In the genomic region with DNA sequence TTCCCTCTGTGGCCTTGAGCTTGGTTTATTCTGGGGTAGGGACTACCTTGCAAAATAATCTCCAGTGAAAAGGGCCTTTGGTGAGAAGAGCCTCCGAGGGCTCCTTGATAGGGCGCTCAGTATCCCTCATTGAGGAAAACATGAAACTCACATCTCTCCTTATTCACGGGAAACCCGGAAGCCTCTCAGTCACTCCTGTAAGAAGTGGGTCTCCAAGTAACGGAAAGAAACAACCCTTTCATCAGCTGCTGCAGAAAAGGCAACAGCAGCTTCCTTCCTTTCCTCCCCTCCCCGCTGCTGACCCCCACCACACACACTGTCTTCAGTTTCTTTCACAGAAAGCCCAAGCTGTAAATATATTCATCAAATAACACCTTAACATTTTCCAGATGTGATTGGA, we compare ENCODE assay signal across 9 cellular contexts.
DNase-seq lines count a peak whose midpoint lies in the region; ATAC-seq and TF ChIP-seq lines count a peak whose summit lies in the region.
"Had no signal": no experiment of that assay in that cellular context is flagged by ENCODE, and none has a peak within 500 bp of the region (broad histone marks: within the 10 kb centered on the region; RNA-seq: fewer than 3 reads in every experiment).

No MANE protein-coding gene starts in this region.

- CTCF ChIA-PET in A673 (lab: Charles Lee) = no interaction called here

- no peak overlapping the region for H4K91ac ChIP-seq in H9 (ENCODE audit: insufficient read length, low read depth, low read length)

- intact Hi-C loops in gastrocnemius medialis (cut with DNase I; ENCODE audit: low total_unique reads) (no loop called here), A673 (cut with micrococcal nuclease; ENCODE audit: unreplicated experiment) (no loop called here)

- no peaks in the 10 kb centered on the region for H3K36me3 ChIP-seq in gastrocnemius medialis
- H3K36me3 ChIP-seq in A673 (ENCODE audit: insufficient read depth, low read length, poor library complexity, severe bottlenecking) = no peaks in the 10 kb centered on the region

- no peak overlapping the region for H3T11ph ChIP-seq in H9 (ENCODE audit: low read length)

- ATAC-seq in gastrocnemius medialis = no peak

- no peaks in the 10 kb centered on the region; the same call in 1 of the 2 replicates for H3K27me3 Mint-ChIP-seq in H9 (ENCODE audit: low read depth)

- H2BK5ac ChIP-seq in H9 (ENCODE audit: insufficient read length, low read length) = no peak overlapping the region

- no TSS peak for BruUV-seq in A673 (replicated peaks; lab: Mats Ljungman, UMichigan)

- H3K14ac ChIP-seq in H9 (ENCODE audit: insufficient read depth, low read length) = no peak overlapping the region

- H3K79me1 ChIP-seq in H9 (ENCODE audit: insufficient read depth, low read depth, low read length, poor library complexity, severe bottlenecking) = no peaks in the 10 kb centered on the region

- no peaks in the 10 kb centered on the region for H3K27me3 ChIP-seq in H9 (ENCODE audit: insufficient read depth, low read length)
- no peaks in the 10 kb centered on the region for H3K27me3 ChIP-seq in gastrocnemius medialis
- no peaks in the 10 kb centered on the region for H3K27me3 ChIP-seq in A673 (replicated peaks; ENCODE audit: insufficient read depth, low read depth, low read length, poor library complexity)

- in situ Hi-C loops in gastrocnemius medialis (cut with MboI; ENCODE audit: low sequenced_read_pairs in 4 of 4) = no loop called here

- H3K79me2 ChIP-seq in H9 (ENCODE audit: insufficient read depth, low read length) = peaks cover 7% of the 10 kb centered on the region; the same call in 1 of the 2 replicates

- H3K36me3 Mint-ChIP-seq in H9 (ENCODE audit: insufficient read depth in 1 of 3, low read depth in 3 of 3) = no peaks in the 10 kb centered on the region; a peak in 2 of 7 replicates

- H2BK120ac ChIP-seq in H9 (ENCODE audit: low read depth, low read length, poor library complexity, severe bottlenecking) = no peak overlapping the region

- H3K27ac ChIP-seq in H9 (ENCODE audit: insufficient read length, low read depth, low read length) = no peak overlapping the region
- peak overlapping the region; percentile 69 to 76 (median 75) for H3K27ac ChIP-seq in gastrocnemius medialis
- no peak overlapping the region for H3K27ac ChIP-seq in A673 (ENCODE audit: low read depth, low read length, poor library complexity, severe bottlenecking)

- no peak for TF ChIP-seq CTCF in H9 (conservative IDR thresholded peaks at IDR 0.05)
- TF ChIP-seq CTCF in WI38 (IDR thresholded peaks at IDR 0.05; ENCODE audit: low read depth, low read length) = no peak
- TF ChIP-seq CTCF in fibroblast of villous mesenchyme (IDR thresholded peaks at IDR 0.05; ENCODE audit: insufficient read depth, low read depth, low read length) = no peak
- no peak for TF ChIP-seq CTCF in gastrocnemius medialis (IDR thresholded peaks at IDR 0.05 in 4 of 5, conservative IDR thresholded peaks at IDR 0.05 in 1 of 5)
- no peak for TF ChIP-seq CTCF in A673 (conservative IDR thresholded peaks at IDR 0.05; ENCODE audit: low read depth, low read length)

- peak overlapping the region in 2 of 3 experiments; percentile 38 to 95; a peak in 5 of 7 replicates for H3K27ac Mint-ChIP-seq in H9

- H3K4me3 Mint-ChIP-seq in H9 = no peak overlapping the region

- H3K4me1 Mint-ChIP-seq in H9 = peaks cover 90 to 92% of the 10 kb centered on the region in 2 experiments

- no peaks in the 10 kb centered on the region for H4K20me1 ChIP-seq in H9 (ENCODE audit: control insufficient read depth, insufficient read depth, insufficient read length)

- H3K23ac ChIP-seq in H9 (ENCODE audit: insufficient read length, low read depth, low read length) = no peak overlapping the region

- no peak for TF ChIP-seq POLR2A in gastrocnemius medialis (IDR thresholded peaks at IDR 0.05)

- no peak overlapping the region for H3K56ac ChIP-seq in H9 (ENCODE audit: insufficient read length, low read depth, low read length)

- H2AK5ac ChIP-seq in H9 (ENCODE audit: insufficient read length, low read length) = no peak overlapping the region

- no peak overlapping the region for H3K4me2 ChIP-seq in H9 (ENCODE audit: insufficient read depth, insufficient read length, low read length)

- H2BK20ac ChIP-seq in H9 (ENCODE audit: low read depth, low read length, poor library complexity, severe bottlenecking) = no peak overlapping the region

- H2BK12ac ChIP-seq in H9 (ENCODE audit: insufficient read length, low read depth, low read length) = no peak overlapping the region

- no peak overlapping the region for H4K5ac ChIP-seq in H9 (ENCODE audit: insufficient read length, low read depth, low read length)

- no peaks in the 10 kb centered on the region for H3K23me2 ChIP-seq in H9 (ENCODE audit: insufficient read length, low read depth, low read length, poor library complexity, severe bottlenecking)

- no peak overlapping the region for H3K4ac ChIP-seq in H9 (ENCODE audit: low read depth, low read length)

- no peak overlapping the region for H4K8ac ChIP-seq in H9 (replicated peaks; ENCODE audit: insufficient read length, low read depth, low read length)

- H3K4me3 ChIP-seq in WI38 (ENCODE audit: low read depth, low read length) = peak overlapping the region; percentile 51
- H3K4me3 ChIP-seq in fibroblast of villous mesenchyme (ENCODE audit: low read depth, low read length) = peak overlapping the region; percentile 67
- H3K4me3 ChIP-seq in gastrocnemius medialis = no peak overlapping the region
- H3K4me3 ChIP-seq in A673 (ENCODE audit: low read depth, low read length, poor library complexity, severe bottlenecking) = no peak overlapping the region

- H3K4me1 ChIP-seq in H9 (ENCODE audit: insufficient read depth, low read length) = peaks cover 39% of the 10 kb centered on the region
- H3K4me1 ChIP-seq in gastrocnemius medialis = peaks cover 39 to 52% of the 10 kb centered on the region in 2 donors
- H3K4me1 ChIP-seq in A673 (ENCODE audit: insufficient read depth, low read length, poor library complexity, severe bottlenecking) = no peaks in the 10 kb centered on the region

- WGBS in H9 (ENCODE audit: extremely low coverage, insufficient read length, low lambda C conversion rate) = no CpG with 5 or more reads among the region's 6 CpGs

- no peak overlapping the region for H3K9ac ChIP-seq in H9 (ENCODE audit: extremely low read depth, insufficient read length, low read length)

- no peak for DNase-seq in H9
- peak; percentile 66 for DNase-seq in fibroblast of villous mesenchyme (ENCODE audit: low read depth)
- DNase-seq in gastrocnemius medialis = no peak
- DNase-seq in SKM-1 (lab: John Stamatoyannopoulos, UW; ENCODE audit: unreplicated experiment) = no peak
- DNase-seq in NCI-H774 (lab: John Stamatoyannopoulos, UW) = no peak
- DNase-seq in A673 (ENCODE audit: low spot score) = no peak
- DNase-seq in superior temporal gyrus (ENCODE audit: extremely low spot score) = no peak
- DNase-seq: activated gamma-delta T cell had no signal

- H2AFZ ChIP-seq in H9 (ENCODE audit: low read length) = no peak overlapping the region

- POLR2A ChIA-PET in A673 (lab: Charles Lee; ENCODE audit: low non-redundant PET) = no interaction called here

- H3K9me3 Mint-ChIP-seq in H9 = no peaks in the 10 kb centered on the region

- H2BK15ac ChIP-seq in H9 (ENCODE audit: low read depth, low read length) = no peak overlapping the region

- H3K9me3 ChIP-seq in H9 (ENCODE audit: control insufficient read depth, low read depth, low read length) = no peaks in the 10 kb centered on the region
- H3K9me3 ChIP-seq in gastrocnemius medialis = no peaks in the 10 kb centered on the region
- no peaks in the 10 kb centered on the region for H3K9me3 ChIP-seq in A673 (ENCODE audit: low read depth, low read length, poor library complexity, severe bottlenecking)

- no peak overlapping the region for H3K18ac ChIP-seq in H9 (ENCODE audit: insufficient read length, low read depth, low read length)

Comparison
In these comparisons a context has a peak if more than half of its experiments do, and no peak if none do; other contexts are left out.
1. H3K27ac ChIP-seq: peak in gastrocnemius medialis (4 of 4); none in H9 (single experiment) and A673 (single experiment).
2. H3K4me3 ChIP-seq: peak in WI38 (single experiment) and fibroblast of villous mesenchyme (single experiment); none in gastrocnemius medialis (0 of 4) and A673 (single experiment).